In genomic region chr3:141530133-141530768, GRCh38 we compare ENCODE assay signal across 11 cellular contexts. TPM values are rescaled to one million over a fixed set of nuclear protein-coding genes. Genes with fewer than 3 reads are reported as not detected.
DNase-seq lines count a peak whose midpoint lies in the region; ATAC-seq and TF ChIP-seq lines count a peak whose summit lies in the region.
"Had no signal": no experiment of that assay in that cellular context is flagged by ENCODE, and none has a peak within 500 bp of the region (broad histone marks: within the 10 kb centered on the region; RNA-seq: fewer than 3 reads in every experiment).

No MANE protein-coding gene starts in this region.

- DNase-seq in A673 (ENCODE audit: low spot score) = peak; percentile 89
- no peak for DNase-seq in activated naive CD8-positive, alpha-beta T cell treated with anti-CD3 and anti-CD28 coated beads, Interleukin-2, amount 50 U/mL, for 24 hours
- peak; percentile 6 for DNase-seq in kidney tubule cell (ENCODE audit: low spot score)
- DNase-seq in erythroblast (lab: John Stamatoyannopoulos, UW) = no peak
- no peak for DNase-seq in glomerular visceral epithelial cell (ENCODE audit: extremely low spot score)
- DNase-seq in NCI-H1436 (lab: John Stamatoyannopoulos, UW) = no peak
- DNase-seq: activated gamma-delta T cell treated with Interleukin-2 at 50 U/mL for 16 hours, retina had no signal

- H3K4me3 ChIP-seq in A673 (ENCODE audit: low read depth, low read length, poor library complexity, severe bottlenecking) (peak overlapping the region; percentile 8), HEK293 (ENCODE audit: low read depth, low read length) (no peak overlapping the region)
- H3K4me3 ChIP-seq: K562 had no signal

- TF ChIP-seq POLR2A in erythroblast (IDR thresholded peaks at IDR 0.05; ENCODE audit: low read length) = no peak

- peak overlapping the region; percentile 33 for H3K4me3 Mint-ChIP-seq in activated naive CD8-positive, alpha-beta T cell treated with anti-CD3 and anti-CD28 coated beads, Interleukin-2, amount 50 U/mL, for 24 hours

- H3K27me3 ChIP-seq in A673 (replicated peaks; ENCODE audit: insufficient read depth, low read depth, low read length, poor library complexity) = no peaks in the 10 kb centered on the region

- H3K9me3 ChIP-seq in A673 (ENCODE audit: low read depth, low read length, poor library complexity, severe bottlenecking) (no peaks in the 10 kb centered on the region), HEK293 (ENCODE audit: control insufficient read depth, insufficient read depth, low read depth, low read length) (no peaks in the 10 kb centered on the region)

- intact Hi-C loops in A673 (cut with micrococcal nuclease; ENCODE audit: unreplicated experiment) = loop anchor here (5.0 kb wide), 1 partner anchor 43 kb away; the partner anchor contains the start of gene RASA2

- H3K4me1 ChIP-seq in A673 (ENCODE audit: insufficient read depth, low read length, poor library complexity, severe bottlenecking) (peaks cover 55% of the 10 kb centered on the region), HEK293 (ENCODE audit: control insufficient read depth, insufficient read depth, low read length) (no peaks in the 10 kb centered on the region; the same call in 1 of the 2 replicates)

- H3K27ac Mint-ChIP-seq in activated naive CD8-positive, alpha-beta T cell treated with anti-CD3 and anti-CD28 coated beads, Interleukin-2, amount 50 U/mL, for 24 hours = peak overlapping the region; percentile 75

- CTCF ChIA-PET in A673 (lab: Charles Lee) (no interaction called here), HEK293 (lab: Yijun Ruan, JAX) (interaction anchor here (0.7 to 0.8 kb wide), 2 partner anchors 51 to 1193 kb away, joined by 4 read pairs; no protein-coding TSS in a partner anchor)

- no TSS peak for BruUV-seq in A673 (replicated peaks; lab: Mats Ljungman, UMichigan)

- H3K27ac ChIP-seq in A673 (ENCODE audit: low read depth, low read length, poor library complexity, severe bottlenecking) (peak overlapping the region; percentile 74), HEK293 (ENCODE audit: extremely low read depth, low read depth, low read length) (no peak overlapping the region)

- peaks cover 35% of the 10 kb centered on the region for H3K36me3 Mint-ChIP-seq in activated naive CD8-positive, alpha-beta T cell treated with anti-CD3 and anti-CD28 coated beads, Interleukin-2, amount 50 U/mL, for 24 hours (ENCODE audit: low read depth)

- H3K9me3 Mint-ChIP-seq in activated naive CD8-positive, alpha-beta T cell treated with anti-CD3 and anti-CD28 coated beads, Interleukin-2, amount 50 U/mL, for 24 hours = peaks cover 1% of the 10 kb centered on the region

- peaks cover 71% of the 10 kb centered on the region for H3K4me1 Mint-ChIP-seq in activated naive CD8-positive, alpha-beta T cell treated with anti-CD3 and anti-CD28 coated beads, Interleukin-2, amount 50 U/mL, for 24 hours

- H3K27me3 Mint-ChIP-seq in activated naive CD8-positive, alpha-beta T cell treated with anti-CD3 and anti-CD28 coated beads, Interleukin-2, amount 50 U/mL, for 24 hours = no peaks in the 10 kb centered on the region

- POLR2A ChIA-PET in A673 (lab: Charles Lee; ENCODE audit: low non-redundant PET) (no interaction called here), HEK293 (lab: Yijun Ruan, JAX) (no interaction called here)

- ATAC-seq in activated naive CD8-positive, alpha-beta T cell treated with anti-CD3 and anti-CD28 coated beads, Interleukin-2, amount 50 U/mL, for 24 hours = peak; percentile 83
- no peak for ATAC-seq in HG03565 (IDR thresholded peaks at IDR 0.05; ENCODE audit: unreplicated experiment)
- ATAC-seq: K562 had no signal

- peaks cover 1% of the 10 kb centered on the region for H3K36me3 ChIP-seq in A673 (ENCODE audit: insufficient read depth, low read length, poor library complexity, severe bottlenecking)
- peaks cover 0 to under 1% of the 10 kb centered on the region in 2 experiments; a peak in 1 of 3 replicates for H3K36me3 ChIP-seq in HEK293 (ENCODE audit: control insufficient read depth in 2 of 2, insufficient read depth in 1 of 2, low read length in 2 of 2)

- no peak for TF ChIP-seq CTCF in A673 (conservative IDR thresholded peaks at IDR 0.05; ENCODE audit: low read depth, low read length)
- no peak for TF ChIP-seq CTCF in HEK293 (tag by site-specific recombination; IDR thresholded peaks at IDR 0.05)

TF ChIP-seq in HEK293, 187 proteins besides CTCF, POLR2A, EP300 and RAD21:
- TF ChIP-seq ZFP69B (tag by site-specific recombination; IDR thresholded peaks at IDR 0.05) (no peak), ZFHX2 (tag by site-specific recombination; conservative IDR thresholded peaks at IDR 0.05) (0 out of 2 replicates have a peak, but pooled peaks have one; percentile 6)

RNA-seq across cellular contexts. Expression of gene RASA2, which starts 43.4 kb away (rescaled TPM):
- total RNA-seq in A673 (2021) = 16.3 and 17.1 TPM in 2 replicates

Comparison
In these comparisons a context has a peak if more than half of its experiments do, and no peak if none do; other contexts are left out.
1. DNase-seq: peak in A673 (single experiment) and kidney tubule cell (single experiment); none in activated naive CD8-positive, alpha-beta T cell treated with anti-CD3 and anti-CD28 coated beads, Interleukin-2, amount 50 U/mL, for 24 hours (single experiment), erythroblast (0 of 2), glomerular visceral epithelial cell (single experiment) and NCI-H1436 (single experiment).